16 cellular contexts compared by ENCODE assay signal in the genomic region with DNA sequence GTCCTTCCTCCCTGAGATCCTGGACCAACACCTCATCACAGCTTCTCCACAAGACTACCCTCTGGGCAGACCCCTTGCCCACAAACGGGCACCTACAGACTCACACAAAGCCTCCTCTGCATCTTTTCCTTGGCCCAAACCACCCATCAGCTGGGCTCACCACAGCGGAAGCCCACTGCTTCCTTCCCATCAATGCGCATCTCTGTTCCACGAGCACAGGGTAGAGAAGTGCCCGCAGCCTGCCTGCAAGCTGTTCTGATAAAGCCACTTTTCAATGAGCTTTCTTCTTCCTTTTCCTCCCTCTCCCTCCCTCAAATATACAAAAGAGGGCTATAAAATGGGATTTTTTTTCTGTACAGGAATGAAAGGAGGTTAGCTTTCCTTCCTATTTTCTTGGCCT.
DNase-seq lines count a peak whose midpoint lies in the region; ATAC-seq and TF ChIP-seq lines count a peak whose summit lies in the region.
"Had no signal": no experiment of that assay in that cellular context is flagged by ENCODE, and none has a peak within 500 bp of the region (broad histone marks: within the 10 kb centered on the region; RNA-seq: fewer than 3 reads in every experiment).

No MANE protein-coding gene starts in this region.

- H3K27me3 ChIP-seq in heart right ventricle: no peaks in the 10 kb centered on the region
- H3K27me3 ChIP-seq: upper lobe of left lung had no signal

- H3K4me3 Mint-ChIP-seq in activated CD8-positive, alpha-beta memory T cell treated with anti-CD3 and anti-CD28 coated beads, Interleukin-2, amount 10 ng/mL, durations not matched to agents 7 days and 5 days: no peak overlapping the region
- H3K4me3 Mint-ChIP-seq in activated T-helper 1 cell treated with anti-CD3 and anti-CD28 coated beads, Interleukin-12 subunit alpha, Interleukin-12 subunit beta, Interleukin-2, Interleukin-4 antibody, amounts not matched to agents 30 ng/mL and 10 ng/mL and 1 ng/mL, durations not matched to agents 14 hours and 24 hours and 36 hours: no peak overlapping the region
- H3K4me3 Mint-ChIP-seq in natural killer cell: peak overlapping the region; percentile 80
- H3K4me3 Mint-ChIP-seq: stimulated activated naive B cell treated with anti-CD40 and anti-IgM and Interleukin-4, amounts not matched to agents 10 μg/mL and 1 μg/mL and 100 μg/mL, for 72 hours had no signal

- H3K4me1 Mint-ChIP-seq in activated CD8-positive, alpha-beta memory T cell treated with anti-CD3 and anti-CD28 coated beads, Interleukin-2, amount 10 ng/mL, durations not matched to agents 7 days and 5 days: peaks cover 82% of the 10 kb centered on the region
- peaks cover 68% of the 10 kb centered on the region for H3K4me1 Mint-ChIP-seq in activated T-helper 1 cell treated with anti-CD3 and anti-CD28 coated beads, Interleukin-12 subunit alpha, Interleukin-12 subunit beta, Interleukin-2, Interleukin-4 antibody, amounts not matched to agents 30 ng/mL and 10 ng/mL and 1 ng/mL, durations not matched to agents 14 hours and 24 hours and 36 hours (ENCODE audit: low read depth)
- peaks cover 78 to 86% of the 10 kb centered on the region in 2 donors for H3K4me1 Mint-ChIP-seq in natural killer cell

- H3K27ac ChIP-seq in heart right ventricle: no peak overlapping the region
- H3K27ac ChIP-seq: C4-2B, RWPE1, upper lobe of left lung had no signal

- ATAC-seq in activated CD8-positive, alpha-beta memory T cell treated with anti-CD3 and anti-CD28 coated beads, Interleukin-2, amount 10 ng/mL, durations not matched to agents 7 days and 5 days: peak; percentile 41
- ATAC-seq in natural killer cell (peak in 1 of 3 donors; percentile 61), heart right ventricle (no peak), HG02623 (IDR thresholded peaks at IDR 0.05; ENCODE audit: unreplicated experiment) (no peak)
- ATAC-seq: stimulated activated naive B cell treated with anti-CD40 and anti-IgM and Interleukin-4, amounts not matched to agents 10 μg/mL and 1 μg/mL and 100 μg/mL, for 72 hours had no signal

- 73 to 83% methylated on average over 5 of the region's 5 CpGs for WGBS in heart right ventricle, 2 donors

- intact Hi-C loops in activated T-helper 1 cell treated with anti-CD3 and anti-CD28 coated beads, Interleukin-12 subunit alpha, Interleukin-12 subunit beta, Interleukin-2, Interleukin-4 antibody, amounts not matched to agents 30 ng/mL and 10 ng/mL and 1 ng/mL, durations not matched to agents 14 hours and 24 hours and 36 hours (cut with micrococcal nuclease): no loop called here
- intact Hi-C loops in natural killer cell (cut with micrococcal nuclease): no loop called here
- intact Hi-C loops in heart right ventricle (cut with DNase I): no loop called here

- no peaks in the 10 kb centered on the region for H3K9me3 Mint-ChIP-seq in activated CD8-positive, alpha-beta memory T cell treated with anti-CD3 and anti-CD28 coated beads, Interleukin-2, amount 10 ng/mL, durations not matched to agents 7 days and 5 days (ENCODE audit: low read depth)
- H3K9me3 Mint-ChIP-seq in activated T-helper 1 cell treated with anti-CD3 and anti-CD28 coated beads, Interleukin-12 subunit alpha, Interleukin-12 subunit beta, Interleukin-2, Interleukin-4 antibody, amounts not matched to agents 30 ng/mL and 10 ng/mL and 1 ng/mL, durations not matched to agents 14 hours and 24 hours and 36 hours: no peaks in the 10 kb centered on the region
- H3K9me3 Mint-ChIP-seq in natural killer cell: no peaks in the 10 kb centered on the region
- H3K9me3 Mint-ChIP-seq: stimulated activated naive B cell treated with anti-CD40 and anti-IgM and Interleukin-4, amounts not matched to agents 10 μg/mL and 1 μg/mL and 100 μg/mL, for 72 hours had no signal

- no peaks in the 10 kb centered on the region for H3K9me3 ChIP-seq in heart right ventricle
- H3K9me3 ChIP-seq: upper lobe of left lung had no signal

- H3K4me3 ChIP-seq in Jurkat, Clone E6-1 (ENCODE audit: low read length): no peak overlapping the region
- H3K4me3 ChIP-seq in heart right ventricle: no peak overlapping the region
- H3K4me3 ChIP-seq: upper lobe of left lung had no signal

- DNase-seq in activated CD8-positive, alpha-beta memory T cell treated with anti-CD3 and anti-CD28 coated beads, Interleukin-2, amount 10 ng/mL, durations not matched to agents 7 days and 5 days: peak; percentile 72
- DNase-seq in activated CD8-positive, alpha-beta memory T cell treated with anti-CD3 and anti-CD28 coated beads for 24 hours: no peak
- peak; percentile 10 for DNase-seq in Jurkat, Clone E6-1 (ENCODE audit: low read depth, low spot score)
- no peak for DNase-seq in activated T-helper 1 cell treated with anti-CD3 and anti-CD28 coated beads, Interleukin-12 subunit alpha, Interleukin-12 subunit beta, Interleukin-2, Interleukin-4 antibody, amounts not matched to agents 30 ng/mL and 10 ng/mL and 1 ng/mL, durations not matched to agents 14 hours and 24 hours and 36 hours (ENCODE audit: low spot score)
- DNase-seq in natural killer cell: no peak
- no peak for DNase-seq in heart right ventricle
- DNase-seq in stimulated activated CD4-positive, alpha-beta T cell treated with anti-CD3 and anti-CD28 coated beads, Interleukin-4, amount 100 ng/mL, for 24 hours: no peak
- DNase-seq: activated effector memory CD4-positive, alpha-beta T cell treated with Interleukin-2 at 50 U/mL for 16 hours; DMS79; kidney glomerular epithelial cell; NCI-H187 treated with DMSO at 0.1 percent for 48 hours; stimulated activated naive B cell treated with anti-CD40 and anti-IgM and Interleukin-4, amounts not matched to agents 10 μg/mL and 1 μg/mL and 100 μg/mL, for 72 hours; upper lobe of left lung had no signal

- TF ChIP-seq CTCF in natural killer cell (IDR thresholded peaks at IDR 0.05) (no peak), heart right ventricle (IDR thresholded peaks at IDR 0.05) (no peak)

- peaks cover 0 to 34% (median 0%) of the 10 kb centered on the region in 9 donors for H3K36me3 ChIP-seq in heart right ventricle

- CTCF ChIA-PET in activated CD8-positive, alpha-beta memory T cell treated with anti-CD3 and anti-CD28 coated beads, Interleukin-2, amount 10 ng/mL, durations not matched to agents 7 days and 5 days (lab: Charles Lee): interaction anchor here (1.0 to 1.2 kb wide), 3 partner anchors 46 to 83 kb away, joined by 3 to 4 read pairs (median 4); no protein-coding TSS in a partner anchor

- H3K27ac Mint-ChIP-seq in activated CD8-positive, alpha-beta memory T cell treated with anti-CD3 and anti-CD28 coated beads, Interleukin-2, amount 10 ng/mL, durations not matched to agents 7 days and 5 days: peak overlapping the region; percentile 68
- peak overlapping the region; percentile 40 for H3K27ac Mint-ChIP-seq in activated T-helper 1 cell treated with anti-CD3 and anti-CD28 coated beads, Interleukin-12 subunit alpha, Interleukin-12 subunit beta, Interleukin-2, Interleukin-4 antibody, amounts not matched to agents 30 ng/mL and 10 ng/mL and 1 ng/mL, durations not matched to agents 14 hours and 24 hours and 36 hours
- H3K27ac Mint-ChIP-seq in natural killer cell: peak overlapping the region; percentile 75 to 81
- H3K27ac Mint-ChIP-seq: stimulated activated naive B cell treated with anti-CD40 and anti-IgM and Interleukin-4, amounts not matched to agents 10 μg/mL and 1 μg/mL and 100 μg/mL, for 72 hours had no signal

- peaks cover 0 to 21% (median 16%) of the 10 kb centered on the region in 9 donors for H3K4me1 ChIP-seq in heart right ventricle

- no peaks in the 10 kb centered on the region for H3K27me3 Mint-ChIP-seq in activated CD8-positive, alpha-beta memory T cell treated with anti-CD3 and anti-CD28 coated beads, Interleukin-2, amount 10 ng/mL, durations not matched to agents 7 days and 5 days
- no peaks in the 10 kb centered on the region for H3K27me3 Mint-ChIP-seq in activated T-helper 1 cell treated with anti-CD3 and anti-CD28 coated beads, Interleukin-12 subunit alpha, Interleukin-12 subunit beta, Interleukin-2, Interleukin-4 antibody, amounts not matched to agents 30 ng/mL and 10 ng/mL and 1 ng/mL, durations not matched to agents 14 hours and 24 hours and 36 hours (ENCODE audit: insufficient read depth)
- no peaks in the 10 kb centered on the region for H3K27me3 Mint-ChIP-seq in natural killer cell (ENCODE audit: low read depth in 2 of 2)
- H3K27me3 Mint-ChIP-seq: stimulated activated naive B cell treated with anti-CD40 and anti-IgM and Interleukin-4, amounts not matched to agents 10 μg/mL and 1 μg/mL and 100 μg/mL, for 72 hours had no signal

- H3K36me3 Mint-ChIP-seq in activated CD8-positive, alpha-beta memory T cell treated with anti-CD3 and anti-CD28 coated beads, Interleukin-2, amount 10 ng/mL, durations not matched to agents 7 days and 5 days: peaks cover 62% of the 10 kb centered on the region
- H3K36me3 Mint-ChIP-seq in activated T-helper 1 cell treated with anti-CD3 and anti-CD28 coated beads, Interleukin-12 subunit alpha, Interleukin-12 subunit beta, Interleukin-2, Interleukin-4 antibody, amounts not matched to agents 30 ng/mL and 10 ng/mL and 1 ng/mL, durations not matched to agents 14 hours and 24 hours and 36 hours (ENCODE audit: low read depth): peaks cover 70% of the 10 kb centered on the region
- peaks cover 13% of the 10 kb centered on the region for H3K36me3 Mint-ChIP-seq in natural killer cell

Comparison
In these comparisons a context has a peak if more than half of its experiments do, and no peak if none do; other contexts are left out.
1. DNase-seq: peak in activated CD8-positive, alpha-beta memory T cell treated with anti-CD3 and anti-CD28 coated beads, Interleukin-2, amount 10 ng/mL, durations not matched to agents 7 days and 5 days (single experiment) and Jurkat, Clone E6-1 (single experiment); none in activated CD8-positive, alpha-beta memory T cell treated with anti-CD3 and anti-CD28 coated beads for 24 hours (single experiment), activated T-helper 1 cell treated with anti-CD3 and anti-CD28 coated beads, Interleukin-12 subunit alpha, Interleukin-12 subunit beta, Interleukin-2, Interleukin-4 antibody, amounts not matched to agents 30 ng/mL and 10 ng/mL and 1 ng/mL, durations not matched to agents 14 hours and 24 hours and 36 hours (single experiment), natural killer cell (single experiment), heart right ventricle (0 of 2) and stimulated activated CD4-positive, alpha-beta T cell treated with anti-CD3 and anti-CD28 coated beads, Interleukin-4, amount 100 ng/mL, for 24 hours (single experiment).
2. Peak in every context shown above with its lines, with median percentiles within 50 percentile points of each other: H3K27ac Mint-ChIP-seq.